ENCODE assay signal across 8 cellular contexts in genomic region chr9:129803679-129804065, GRCh38. TPM values are rescaled to one million over a fixed set of nuclear protein-coding genes. Genes with fewer than 3 reads are reported as not detected.
DNase-seq lines count a peak whose midpoint lies in the region; ATAC-seq lines count a peak whose summit lies in the region.

No MANE protein-coding gene starts in this region.

- no peak for DNase-seq in CD4-positive, CD25-positive, alpha-beta regulatory T cell
- DNase-seq in sciatic nerve (ENCODE audit: low spot score) (no peak), NCI-H2196 treated with DMSO at 0.1 percent for 48 hours (lab: John Stamatoyannopoulos, UW; ENCODE audit: unreplicated experiment) (no peak)
- no peak for DNase-seq in activated CD8-positive, alpha-beta memory T cell treated with anti-CD3 and anti-CD28 coated beads for 24 hours

- H3K4me1 Mint-ChIP-seq in CD4-positive, CD25-positive, alpha-beta regulatory T cell = peaks cover 0 to 29% (median 20%) of the 10 kb centered on the region in 4 donors
- peaks cover 27% of the 10 kb centered on the region for H3K4me1 Mint-ChIP-seq in activated naive CD8-positive, alpha-beta T cell (ENCODE audit: low read depth)

- H3K27ac ChIP-seq in CD4-positive, CD25-positive, alpha-beta regulatory T cell (ENCODE audit: insufficient read depth, low read length, poor library complexity, severe bottlenecking) = peak overlapping the region; percentile 81
- H3K27ac ChIP-seq in layer of hippocampus (ENCODE audit: low read depth, low read length) (peak overlapping the region; percentile 81), thymus (ENCODE audit: low read depth) (peak overlapping the region; percentile 88)

- H3K9me3 ChIP-seq in CD4-positive, CD25-positive, alpha-beta regulatory T cell (ENCODE audit: control insufficient read depth in 2 of 2, low read length in 2 of 2) = no peaks in the 10 kb centered on the region
- H3K9me3 ChIP-seq in thymus (ENCODE audit: control insufficient read depth) = no peaks in the 10 kb centered on the region

- no peak for ATAC-seq in CD4-positive, CD25-positive, alpha-beta regulatory T cell (ENCODE audit: low read depth in 2 of 2)
- ATAC-seq in HG02840 (IDR thresholded peaks at IDR 0.05; ENCODE audit: low FRiP score, unreplicated experiment) = peak; percentile 15
- ATAC-seq in sciatic nerve = no peak

- WGBS in thymus = 6% methylated on average over 14 of the region's 14 CpGs

- no peaks in the 10 kb centered on the region for H3K27me3 Mint-ChIP-seq in CD4-positive, CD25-positive, alpha-beta regulatory T cell
- H3K27me3 Mint-ChIP-seq in activated naive CD8-positive, alpha-beta T cell = no peaks in the 10 kb centered on the region

- peaks cover 16% of the 10 kb centered on the region for H3K36me3 Mint-ChIP-seq in CD4-positive, CD25-positive, alpha-beta regulatory T cell
- H3K36me3 Mint-ChIP-seq in activated naive CD8-positive, alpha-beta T cell = peaks cover 7% of the 10 kb centered on the region

- H3K27me3 ChIP-seq in CD4-positive, CD25-positive, alpha-beta regulatory T cell (ENCODE audit: control insufficient read depth, insufficient read depth, low read length) = no peaks in the 10 kb centered on the region
- no peaks in the 10 kb centered on the region for H3K27me3 ChIP-seq in layer of hippocampus (ENCODE audit: control insufficient read depth, insufficient read depth, low read length)
- H3K27me3 ChIP-seq in thymus (ENCODE audit: control insufficient read depth, insufficient read depth) = no peaks in the 10 kb centered on the region

- intact Hi-C loops in sciatic nerve (cut with DNase I) = no loop called here

- H3K36me3 ChIP-seq in CD4-positive, CD25-positive, alpha-beta regulatory T cell (ENCODE audit: control insufficient read depth, insufficient read depth, low read length) = peaks cover 11% of the 10 kb centered on the region
- H3K36me3 ChIP-seq in thymus (ENCODE audit: control insufficient read depth, insufficient read depth) = peaks cover 15% of the 10 kb centered on the region

- peaks cover 11% of the 10 kb centered on the region for H3K4me1 ChIP-seq in CD4-positive, CD25-positive, alpha-beta regulatory T cell (ENCODE audit: control insufficient read depth, insufficient read depth, low read length, poor library complexity, severe bottlenecking)
- H3K4me1 ChIP-seq in thymus (ENCODE audit: control insufficient read depth, insufficient read depth, low read length) = peaks cover 8% of the 10 kb centered on the region

- H3K4me3 Mint-ChIP-seq in CD4-positive, CD25-positive, alpha-beta regulatory T cell = peak overlapping the region; percentile 93 to 98 (median 96)
- H3K4me3 Mint-ChIP-seq in activated naive CD8-positive, alpha-beta T cell = peak overlapping the region; percentile 91

- H3K9me3 Mint-ChIP-seq in CD4-positive, CD25-positive, alpha-beta regulatory T cell = no peaks in the 10 kb centered on the region
- no peaks in the 10 kb centered on the region for H3K9me3 Mint-ChIP-seq in activated naive CD8-positive, alpha-beta T cell (ENCODE audit: low read depth)

- H3K4me3 ChIP-seq in CD4-positive, CD25-positive, alpha-beta regulatory T cell (ENCODE audit: low read depth, low read length) = peak overlapping the region; percentile 84
- peak overlapping the region; percentile 86 for H3K4me3 ChIP-seq in thymus (ENCODE audit: low read length)

- H3K27ac Mint-ChIP-seq in CD4-positive, CD25-positive, alpha-beta regulatory T cell = peak overlapping the region; percentile 43 to 91 (median 89)
- peak overlapping the region; percentile 34 for H3K27ac Mint-ChIP-seq in activated naive CD8-positive, alpha-beta T cell

RNA-seq across cellular contexts. Expression of gene TOR1B, which starts 0.7 kb away (rescaled TPM):
- total RNA-seq in CD4-positive, CD25-positive, alpha-beta regulatory T cell = 25.5 TPM
- polyA plus RNA-seq in CD4-positive, CD25-positive, alpha-beta regulatory T cell = 10 to 100 TPM; 11.6 to 27.2 (median 14.5) TPM
- 17.9 TPM for polyA plus RNA-seq in thymus
- total RNA-seq in sciatic nerve = 15.7 TPM

RNA-seq across cellular contexts. Expression of gene TOR1A, which starts 20.3 kb away (rescaled TPM):
- 19.3 TPM for total RNA-seq in CD4-positive, CD25-positive, alpha-beta regulatory T cell
- polyA plus RNA-seq in CD4-positive, CD25-positive, alpha-beta regulatory T cell = 10 to 100 TPM; 63.6 to 72.7 (median 69.6) TPM
- 30.0 TPM for polyA plus RNA-seq in thymus
- 24.6 TPM for total RNA-seq in sciatic nerve

RNA-seq across cellular contexts. Expression of gene C9orf78, which starts 31.4 kb away (rescaled TPM):
- total RNA-seq in CD4-positive, CD25-positive, alpha-beta regulatory T cell = 91.6 TPM
- 100 to 1,000 TPM; 155 to 196 (median 170) TPM for polyA plus RNA-seq in CD4-positive, CD25-positive, alpha-beta regulatory T cell
- polyA plus RNA-seq in thymus = 95.0 TPM
- 38.6 TPM for total RNA-seq in sciatic nerve

RNA-seq across cellular contexts. Expression of gene USP20, which starts 31.6 kb away (rescaled TPM):
- total RNA-seq in CD4-positive, CD25-positive, alpha-beta regulatory T cell = 116 TPM
- 10 to 100 TPM; 37.1 to 54.7 (median 46.9) TPM for polyA plus RNA-seq in CD4-positive, CD25-positive, alpha-beta regulatory T cell
- 175 TPM for polyA plus RNA-seq in thymus
- 28.7 TPM for total RNA-seq in sciatic nerve

RNA-seq across cellular contexts. Expression of gene PTGES, which starts 50.8 kb away (rescaled TPM):
- total RNA-seq in CD4-positive, CD25-positive, alpha-beta regulatory T cell = not detected
- polyA plus RNA-seq in CD4-positive, CD25-positive, alpha-beta regulatory T cell = under 1 TPM in 1 of 4 donors, not detected in 3; 0.17 TPM
- polyA plus RNA-seq in thymus = 7.8 TPM
- 23.3 TPM for total RNA-seq in sciatic nerve
